ENCODE assay signal across 24 cellular contexts in the genomic region with DNA sequence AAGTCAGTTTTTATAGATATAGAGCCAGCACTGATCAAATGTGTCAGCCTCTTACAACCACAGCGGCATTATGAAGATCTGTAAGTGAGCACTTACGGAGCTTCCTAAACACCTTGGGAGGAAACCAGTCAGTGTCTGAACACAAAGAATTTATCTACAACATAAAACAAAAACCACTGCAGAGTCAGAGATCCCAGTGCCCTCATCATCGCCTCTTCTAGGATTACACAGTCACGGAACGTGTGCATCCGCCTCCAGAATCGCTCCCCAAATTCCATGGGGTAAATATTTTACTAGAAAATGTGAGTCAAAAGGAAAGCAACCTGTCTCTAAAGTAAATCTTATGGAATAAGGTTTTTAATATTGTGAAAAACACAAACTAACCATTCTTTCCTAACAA.
DNase-seq lines count a peak whose midpoint lies in the region; TF ChIP-seq lines count a peak whose summit lies in the region.
"Had no signal": no experiment of that assay in that cellular context is flagged by ENCODE, and none has a peak within 500 bp of the region (broad histone marks: within the 10 kb centered on the region; RNA-seq: fewer than 3 reads in every experiment).

No MANE protein-coding gene starts in this region.

- H3K36me3 Mint-ChIP-seq in nephron progenitor cell (ENCODE audit: low read depth), result peaks cover 10% of the 10 kb centered on the region
- H3K36me3 Mint-ChIP-seq: CD14-positive monocyte had no signal

- H3K4me1 ChIP-seq in left ventricle myocardium inferior, result peaks cover 4% of the 10 kb centered on the region
- H3K4me1 ChIP-seq: BE2C, BLaER1 had no signal

- no peaks in the 10 kb centered on the region for H3K36me3 ChIP-seq in left ventricle myocardium inferior
- H3K36me3 ChIP-seq: BE2C, BLaER1 had no signal

- peaks cover 2% of the 10 kb centered on the region for H3K27me3 Mint-ChIP-seq in nephron progenitor cell (ENCODE audit: low read depth, poor library complexity)
- H3K27me3 Mint-ChIP-seq: CD4-positive, alpha-beta memory T cell; CD4-positive, CD25-positive, alpha-beta regulatory T cell had no signal

- peaks cover 22% of the 10 kb centered on the region for H3K9me3 Mint-ChIP-seq in nephron progenitor cell

- H3K4me3 ChIP-seq in left ventricle myocardium inferior, result no peak overlapping the region
- H3K4me3 ChIP-seq: BLaER1, GM12878 had no signal

- peaks cover 71% of the 10 kb centered on the region for H3K4me1 Mint-ChIP-seq in nephron progenitor cell
- H3K4me1 Mint-ChIP-seq: CD14-positive monocyte; CD4-positive, alpha-beta memory T cell; CD4-positive, CD25-positive, alpha-beta regulatory T cell; CD8-positive, alpha-beta memory T cell had no signal

- H3K9me3 ChIP-seq in left ventricle myocardium inferior (replicated peaks), result no peaks in the 10 kb centered on the region
- H3K9me3 ChIP-seq: BE2C, BLaER1 had no signal

- intact Hi-C loops in left ventricle myocardium inferior (cut with micrococcal nuclease), result no loop called here

- peak overlapping the region; percentile 97 for H3K27ac Mint-ChIP-seq in nephron progenitor cell
- H3K27ac Mint-ChIP-seq: CD14-positive monocyte; CD4-positive, alpha-beta memory T cell; CD4-positive, CD25-positive, alpha-beta regulatory T cell; CD8-positive, alpha-beta memory T cell had no signal

- no peaks in the 10 kb centered on the region for H3K27me3 ChIP-seq in left ventricle myocardium inferior (ENCODE audit: low read depth)
- H3K27me3 ChIP-seq: BE2C, BLaER1 had no signal

- peak; percentile 40 for DNase-seq in kidney glomerular epithelial cell (lab: John Stamatoyannopoulos, UW)
- DNase-seq in left kidney (ENCODE audit: low read depth, low spot score), result peak; percentile 74
- no peak for DNase-seq in nephron progenitor cell
- no peak for DNase-seq in NCI-H2029 (lab: John Stamatoyannopoulos, UW)
- DNase-seq in left ventricle myocardium inferior, result no peak
- no peak for DNase-seq in stimulated activated naive CD4-positive, alpha-beta T cell (lab: John Stamatoyannopoulos, UW)
- DNase-seq: 8988T; ACHN; BE2C; C1 segment of cervical spinal cord; CD4-positive, alpha-beta memory T cell; CD4-positive, CD25-positive, alpha-beta regulatory T cell; CD8-positive, alpha-beta memory T cell; COR-L47; DMS 273 treated with DMSO at 0.1 percent for 48 hours; DMS153; DMS53; DMS79; DND-41; EL; GDM1 had no signal

- H3K4me3 Mint-ChIP-seq in nephron progenitor cell, result no peak overlapping the region
- H3K4me3 Mint-ChIP-seq: CD14-positive monocyte; CD4-positive, alpha-beta memory T cell; CD4-positive, CD25-positive, alpha-beta regulatory T cell; CD8-positive, alpha-beta memory T cell had no signal

- H3K27ac ChIP-seq in left ventricle myocardium inferior (replicated peaks), result no peak overlapping the region
- H3K27ac ChIP-seq: BLaER1 had no signal

- TF ChIP-seq CTCF in nephron progenitor cell (IDR thresholded peaks at IDR 0.05) (no peak), left ventricle myocardium inferior (IDR thresholded peaks at IDR 0.05; ENCODE audit: borderline replicate concordance) (no peak)

Comparison
In these comparisons a context has a peak if more than half of its experiments do, and no peak if none do; other contexts are left out.
1. DNase-seq: peak in kidney glomerular epithelial cell (single experiment) and left kidney (single experiment); none in nephron progenitor cell (single experiment), NCI-H2029 (single experiment), left ventricle myocardium inferior (single experiment) and stimulated activated naive CD4-positive, alpha-beta T cell (0 of 6).